Comparison of ENCODE assay signal across 1 cellular context in genomic region chrX:54808605-54809483, GRCh38.
TF ChIP-seq lines count a peak whose summit lies in the region.

No MANE protein-coding gene starts in this region.

TF ChIP-seq in K562, 482 proteins besides CTCF, POLR2A, EP300 and RAD21 (continued from another document):
- TF ChIP-seq CLOCK (CRISPR knock-in tag; IDR thresholded peaks at IDR 0.05; ENCODE audit: borderline replicate concordance) (no peak), MTA2 (IDR thresholded peaks at IDR 0.05; ENCODE audit: low read depth) (no peak), ZNF134 (CRISPR knock-in tag; conservative IDR thresholded peaks at IDR 0.05) (no peak), HMG20B (CRISPR knock-in tag; IDR thresholded peaks at IDR 0.05) (no peak), ZNF3 (CRISPR knock-in tag; IDR thresholded peaks at IDR 0.05) (no peak), THRA (IDR thresholded peaks at IDR 0.05) (no peak), CBX8 (IDR thresholded peaks at IDR 0.05; ENCODE audit: borderline replicate concordance, extremely low read depth, low read depth, low read length, poor library complexity, severe bottlenecking) (no peak), NFE2 (IDR thresholded peaks at IDR 0.05; ENCODE audit: low read depth) (no peak), PRDM10 (IDR thresholded peaks at IDR 0.05; ENCODE audit: partially characterized antibody) (peak; percentile 71), KLF13 (tag; IDR thresholded peaks at IDR 0.05; ENCODE audit: borderline replicate concordance, low read depth) (0 out of 2 replicates have a peak, but pooled peaks have one; percentile 68), CHD4 (IDR thresholded peaks at IDR 0.05; ENCODE audit: insufficient read depth, insufficient replicate concordance, low read depth, low read length, poor library complexity, severe bottlenecking) (no peak), YY1 (IDR thresholded peaks at IDR 0.05; ENCODE audit: borderline replicate concordance in 1 of 3, control insufficient read depth in 1 of 3, extremely low read depth in 1 of 3, insufficient read depth in 3 of 3, insufficient read length in 1 of 3, insufficient replicate concordance in 2 of 3, low read depth in 1 of 3, low read length in 2 of 3) (no peak), ZNF77 (CRISPR knock-in tag; IDR thresholded peaks at IDR 0.05) (no peak), ZBTB49 (CRISPR knock-in tag; IDR thresholded peaks at IDR 0.05; ENCODE audit: borderline replicate concordance) (no peak)
